16 cellular contexts compared by ENCODE assay signal in the genomic region with DNA sequence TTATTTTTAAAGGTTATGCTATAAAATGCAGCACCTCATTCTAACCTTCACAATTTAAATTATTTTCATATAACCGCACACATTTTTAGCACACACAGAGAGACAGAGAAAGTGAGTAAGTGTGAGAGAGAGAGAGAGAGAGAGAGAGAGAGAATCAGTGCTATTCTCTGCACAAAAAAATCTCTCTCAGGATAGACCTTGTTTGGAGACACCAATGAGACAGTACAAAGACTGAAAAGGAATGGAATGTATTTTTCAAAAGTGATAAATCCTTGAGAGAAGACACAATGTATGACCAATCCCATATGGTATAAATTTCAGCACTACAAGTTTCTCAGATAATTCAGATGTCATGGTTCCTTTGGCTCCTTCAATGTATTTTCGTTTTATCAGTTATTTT.
DNase-seq lines count a peak whose midpoint lies in the region; TF ChIP-seq lines count a peak whose summit lies in the region.
"Had no signal": no experiment of that assay in that cellular context is flagged by ENCODE, and none has a peak within 500 bp of the region (broad histone marks: within the 10 kb centered on the region; RNA-seq: fewer than 3 reads in every experiment).

No MANE protein-coding gene starts in this region.

- TF ChIP-seq CTCF in fibroblast of lung (conservative IDR thresholded peaks at IDR 0.05 in 1 of 2, IDR thresholded peaks at IDR 0.05 in 1 of 2; ENCODE audit: low read depth in 1 of 2, low read length in 2 of 2) (no peak), prostate gland (IDR thresholded peaks at IDR 0.05) (no peak), lower leg skin (IDR thresholded peaks at IDR 0.05) (no peak)

- intact Hi-C loops in prostate gland (cut with DNase I) = loop anchor here (5.0 kb wide), 2 partner anchors 38 to 132 kb away; partner anchors contain the start of gene PCDH18
- intact Hi-C loops in lower leg skin (cut with DNase I; ENCODE audit: low total_unique reads) = no loop called here
- intact Hi-C loops in posterior vena cava (cut with DNase I) = no loop called here

- no peak overlapping the region for H2AFZ ChIP-seq in fibroblast of lung (ENCODE audit: low read length)

- H3K27ac ChIP-seq in SK-N-MC (peak overlapping the region; percentile 99), fibroblast of lung (ENCODE audit: insufficient read depth, low read length) (no peak overlapping the region), prostate gland (peak overlapping the region; percentile 4 to 38)

- no peaks in the 10 kb centered on the region for H3K27me3 ChIP-seq in fibroblast of lung (ENCODE audit: control insufficient read depth, insufficient read depth, low read length)
- H3K27me3 ChIP-seq in prostate gland (replicated peaks; ENCODE audit: insufficient read depth) = no peaks in the 10 kb centered on the region
- H3K27me3 ChIP-seq: gastrocnemius medialis, testis had no signal

- DNase-seq in EL (peak; percentile 50), SK-N-MC (ENCODE audit: low read depth, low spot score) (no peak), fibroblast of lung (ENCODE audit: low read depth in 2 of 2) (peak in 1 of 2 donors; percentile 37), prostate gland (ENCODE audit: low spot score) (no peak), NCI-H1417 (lab: John Stamatoyannopoulos, UW) (no peak), lower leg skin (ENCODE audit: low spot score in 2 of 2) (no peak), NCI-H2029 (lab: John Stamatoyannopoulos, UW) (no peak), posterior vena cava (ENCODE audit: low spot score) (no peak)
- DNase-seq: activated CD8-positive, alpha-beta memory T cell treated with anti-CD3 and anti-CD28 coated beads, Interleukin-2, amount 50 U/mL, for 48 hours; activated naive CD4-positive, alpha-beta T cell treated with Interleukin-2 at 50 U/mL for 16 hours; effector CD4-positive, alpha-beta T cell; gastrocnemius medialis; NCI-H1930; NCI-H524 treated with DMSO at 0.1 percent for 48 hours; T-helper 17 cell; testis had no signal

- H3K4me1 ChIP-seq in fibroblast of lung (ENCODE audit: control insufficient read depth, extremely low read depth, insufficient read depth, low read length) (peaks cover 10% of the 10 kb centered on the region), prostate gland (replicated peaks) (no peaks in the 10 kb centered on the region)
- H3K4me1 ChIP-seq: gastrocnemius medialis had no signal

- H3K36me3 ChIP-seq in SK-N-MC (ENCODE audit: insufficient read depth, low read length) (peaks cover 5% of the 10 kb centered on the region; the same call in 1 of the 2 replicates), fibroblast of lung (ENCODE audit: control insufficient read depth, insufficient read depth, low read length) (no peaks in the 10 kb centered on the region), prostate gland (no peaks in the 10 kb centered on the region)
- H3K36me3 ChIP-seq: gastrocnemius medialis had no signal

- H3K4me3 ChIP-seq in SK-N-MC (peak overlapping the region; percentile 72), fibroblast of lung (replicated peaks in 1 of 4; ENCODE audit: control extremely low read depth in 1 of 4, insufficient read depth in 1 of 4, low read depth in 3 of 4, low read length in 4 of 4) (no peak overlapping the region), prostate gland (no peak overlapping the region), lower leg skin (ENCODE audit: low read depth, poor library complexity, severe bottlenecking) (no peak overlapping the region)
- H3K4me3 ChIP-seq: gastrocnemius medialis, testis had no signal

- peak overlapping the region; percentile 20 for H3K4me2 ChIP-seq in fibroblast of lung (ENCODE audit: extremely low read depth, insufficient read depth, low read length)

- WGBS in prostate gland = 50% methylated on average over 2 of the region's 2 CpGs
- WGBS in lower leg skin, 2 donors = 61 to 62% methylated on average over 2 of the region's 2 CpGs

- H3K9ac ChIP-seq in SK-N-MC (ENCODE audit: insufficient read length) (peak overlapping the region; percentile 55), fibroblast of lung (ENCODE audit: insufficient read depth, low read length) (no peak overlapping the region)

- H3K9me3 ChIP-seq in SK-N-MC (ENCODE audit: low read depth, low read length) (no peaks in the 10 kb centered on the region; the same call in 1 of the 2 replicates), fibroblast of lung (ENCODE audit: control insufficient read depth, insufficient read depth, low read depth, low read length) (no peaks in the 10 kb centered on the region), prostate gland (no peaks in the 10 kb centered on the region)
- H3K9me3 ChIP-seq: gastrocnemius medialis, testis had no signal

- no peak for TF ChIP-seq POLR2A in prostate gland (IDR thresholded peaks at IDR 0.05)
- no peak for TF ChIP-seq POLR2A in lower leg skin (IDR thresholded peaks at IDR 0.05)

- no peaks in the 10 kb centered on the region for H3K79me2 ChIP-seq in fibroblast of lung (ENCODE audit: control insufficient read depth, insufficient read depth, low read length)

- H4K20me1 ChIP-seq in fibroblast of lung (ENCODE audit: control insufficient read depth, extremely low read depth, insufficient read depth, low read length) = no peaks in the 10 kb centered on the region
